37 cellular contexts compared by ENCODE assay signal in the genomic region with DNA sequence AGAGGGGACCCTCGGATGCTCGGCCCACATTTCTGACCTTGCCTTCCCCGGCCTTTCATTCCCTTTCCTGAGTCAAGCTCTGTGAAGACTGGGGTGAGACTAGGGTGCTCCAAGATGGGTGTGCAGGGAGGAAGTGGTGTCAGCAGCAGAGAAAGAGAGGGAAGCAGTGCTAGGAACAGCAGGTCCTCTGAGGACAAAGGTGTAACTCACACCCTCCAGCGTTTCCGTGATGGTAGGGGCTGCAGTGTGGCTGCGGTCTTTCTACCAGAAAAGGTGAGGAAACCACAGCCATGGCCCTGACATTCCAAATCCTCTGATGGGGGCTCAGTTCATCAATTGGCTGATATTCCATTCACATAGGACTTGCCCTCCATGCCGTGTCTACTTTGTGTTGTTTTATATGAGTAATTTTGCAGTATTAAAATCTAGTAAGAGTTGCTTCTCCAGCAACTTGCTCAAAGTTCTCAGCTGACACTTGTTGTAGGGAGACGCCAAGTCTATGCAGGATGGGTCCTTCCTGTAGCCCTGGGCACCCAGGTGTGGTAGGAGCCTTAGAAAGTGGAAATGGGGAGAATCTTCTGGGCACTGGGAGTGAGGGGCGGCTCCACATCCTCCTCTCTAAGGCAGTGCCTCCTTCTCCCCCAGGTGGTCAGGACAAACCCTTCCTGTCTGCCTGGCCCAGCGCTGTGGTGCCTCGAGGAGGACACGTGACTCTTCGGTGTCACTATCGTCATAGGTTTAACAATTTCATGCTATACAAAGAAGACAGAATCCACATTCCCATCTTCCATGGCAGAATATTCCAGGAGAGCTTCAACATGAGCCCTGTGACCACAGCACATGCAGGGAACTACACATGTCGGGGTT. TPM values are rescaled to one million over a fixed set of nuclear protein-coding genes. Genes with fewer than 3 reads are reported as not detected.
"Had no signal": no experiment of that assay in that cellular context is flagged by ENCODE, and none has a peak within 500 bp of the region (broad histone marks: within the 10 kb centered on the region; RNA-seq: fewer than 3 reads in every experiment).

No MANE protein-coding gene starts in this region.

- ATAC-seq: activated CD8-positive, alpha-beta memory T cell treated with anti-CD3 and anti-CD28 coated beads, Interleukin-2, amount 10 ng/mL, durations not matched to agents 7 days and 5 days; activated CD8-positive, alpha-beta T cell treated with anti-CD3 and anti-CD28 coated beads for 36 hours; activated naive CD4-positive, alpha-beta T cell treated with anti-CD3 and anti-CD28 coated beads, Interleukin-2, amount 50 U/mL, for 72 hours; activated T-cell treated with anti-CD3 and anti-CD28 coated beads, Interleukin-2, amount 50 U/mL, for 4 hours; activated T-cell treated with anti-CD3 and anti-CD28 coated beads, Interleukin-2, amount 50 U/mL, for 72 hours; activated T-helper 17 cell treated with anti-CD3 and anti-CD28 coated beads, Interleukin-2, amount 50 U/mL, for 72 hours; body of pancreas had no signal

- DNase-seq: activated B cell treated with CpG ODN at 0.5 μM for 24 hours; activated CD4-positive, alpha-beta memory T cell treated with anti-CD3 and anti-CD28 coated beads for 36 hours; activated CD4-positive, alpha-beta T cell treated with anti-CD3 and anti-CD28 coated beads for 4 hours; activated CD4-positive, alpha-beta T cell treated with anti-CD3 and anti-CD28 coated beads, Interleukin-2, amount 10 ng/mL, durations not matched to agents 24 days and 14 days; activated CD4-positive, alpha-beta T cell treated with anti-CD3 and anti-CD28 coated beads, Interleukin-2, amount 50 U/mL, for 1 hour; activated CD4-positive, alpha-beta T cell treated with anti-CD3 and anti-CD28 coated beads, Interleukin-2, amount 50 U/mL, for 4 hours; activated CD4-positive, CD25-positive, alpha-beta regulatory T cell treated with anti-CD3 and anti-CD28 coated beads, Interleukin-2, amount 50 U/mL, for 72 hours; activated CD8-positive, alpha-beta memory T cell treated with anti-CD3 and anti-CD28 coated beads, Interleukin-2, amount 10 ng/mL, durations not matched to agents 7 days and 5 days; activated CD8-positive, alpha-beta T cell treated with anti-CD3 and anti-CD28 coated beads for 36 hours; activated effector memory CD4-positive, alpha-beta T cell treated with anti-CD3 and anti-CD28 coated beads, Interleukin-2, amount 50 U/mL, for 16 hours; activated gamma-delta T cell treated with Interleukin-2 at 50 U/mL for 16 hours; activated naive CD4-positive, alpha-beta T cell; activated naive CD4-positive, alpha-beta T cell treated with anti-CD3 and anti-CD28 coated beads for 36 hours; activated naive CD4-positive, alpha-beta T cell treated with anti-CD3 and anti-CD28 coated beads, Interleukin-2, amount 50 U/mL, for 16 hours; activated naive CD8-positive, alpha-beta T cell treated with anti-CD3 and anti-CD28 coated beads for 36 hours; activated T-cell treated with anti-CD3 and anti-CD28 coated beads for 4 hours; activated T-cell treated with anti-CD3 and anti-CD28 coated beads, Interleukin-2, amount 50 U/mL, for 1 hour; activated T-cell treated with anti-CD3 and anti-CD28 coated beads, Interleukin-2, amount 50 U/mL, for 4 hours; activated T-cell treated with anti-CD3 and anti-CD28 coated beads, Interleukin-2, amount 50 U/mL, for 72 hours; adrenal gland; amniotic stem cell; aorta; body of pancreas; brain microvascular endothelial cell; central memory CD4-positive, alpha-beta T cell; T-helper 1 cell; T-helper 2 cell; T-helper 9 cell had no signal

- H3K36me3 Mint-ChIP-seq: activated CD4-positive, alpha-beta memory T cell treated with anti-CD3 and anti-CD28 coated beads for 36 hours; activated CD8-positive, alpha-beta memory T cell treated with anti-CD3 and anti-CD28 coated beads, Interleukin-2, amount 10 ng/mL, durations not matched to agents 7 days and 5 days; activated naive CD4-positive, alpha-beta T cell treated with anti-CD3 and anti-CD28 coated beads, Interleukin-2, amount 50 U/mL, for 72 hours; activated naive CD8-positive, alpha-beta T cell treated with anti-CD3 and anti-CD28 coated beads for 36 hours had no signal

- H3K27ac Mint-ChIP-seq: activated B cell treated with CpG ODN at 0.5 μM for 24 hours; activated CD4-positive, alpha-beta memory T cell treated with anti-CD3 and anti-CD28 coated beads for 36 hours; activated CD4-positive, alpha-beta T cell treated with anti-CD3 and anti-CD28 coated beads, Interleukin-2, amount 10 ng/mL, durations not matched to agents 24 days and 14 days; activated CD8-positive, alpha-beta memory T cell treated with anti-CD3 and anti-CD28 coated beads, Interleukin-2, amount 10 ng/mL, durations not matched to agents 7 days and 5 days; activated CD8-positive, alpha-beta T cell treated with anti-CD3 and anti-CD28 coated beads for 36 hours; activated naive CD4-positive, alpha-beta T cell treated with anti-CD3 and anti-CD28 coated beads for 36 hours; activated naive CD8-positive, alpha-beta T cell treated with anti-CD3 and anti-CD28 coated beads for 36 hours; activated T-cell treated with anti-CD3 and anti-CD28 coated beads, Interleukin-2, amount 50 U/mL, for 72 hours; activated T-helper 1 cell treated with anti-CD3 and anti-CD28 coated beads, Interleukin-12 subunit alpha, Interleukin-12 subunit beta, Interleukin-2, Interleukin-4 antibody, amounts not matched to agents 30 ng/mL and 10 ng/mL and 1 ng/mL, durations not matched to agents 14 hours and 24 hours and 36 hours; activated T-helper 17 cell treated with anti-CD3 and anti-CD28 coated beads, Interleukin-2, amount 50 U/mL, for 72 hours; T-helper 1 cell treated with Interleukin-12 subunit alpha and Interleukin-12 subunit beta and Interleukin-4 antibody, amounts not matched to agents 30 μg/mL and 1 μg/mL, for 36 hours; T-helper 2 cell treated with Interferon-gamma antibody and Interleukin-4, amounts not matched to agents 5 μg/mL and 100 μg/mL, for 36 hours had no signal

- H3K9me3 Mint-ChIP-seq: activated B cell treated with CpG ODN at 0.5 μM for 24 hours; activated CD4-positive, alpha-beta memory T cell treated with anti-CD3 and anti-CD28 coated beads for 36 hours; activated CD4-positive, alpha-beta T cell treated with anti-CD3 and anti-CD28 coated beads, Interleukin-2, amount 10 ng/mL, durations not matched to agents 24 days and 14 days; activated CD8-positive, alpha-beta T cell treated with anti-CD3 and anti-CD28 coated beads for 36 hours; activated naive CD4-positive, alpha-beta T cell treated with anti-CD3 and anti-CD28 coated beads for 36 hours; activated naive CD4-positive, alpha-beta T cell treated with anti-CD3 and anti-CD28 coated beads, Interleukin-2, amount 50 U/mL, for 72 hours; activated naive CD8-positive, alpha-beta T cell treated with anti-CD3 and anti-CD28 coated beads for 36 hours; activated T-cell treated with anti-CD3 and anti-CD28 coated beads, Interleukin-2, amount 50 U/mL, for 4 hours; activated T-cell treated with anti-CD3 and anti-CD28 coated beads, Interleukin-2, amount 50 U/mL, for 72 hours; activated T-helper 1 cell treated with anti-CD3 and anti-CD28 coated beads, Interleukin-12 subunit alpha, Interleukin-12 subunit beta, Interleukin-2, Interleukin-4 antibody, amounts not matched to agents 30 ng/mL and 10 ng/mL and 1 ng/mL, durations not matched to agents 14 hours and 24 hours and 36 hours; activated T-helper 17 cell treated with anti-CD3 and anti-CD28 coated beads, Interleukin-2, amount 50 U/mL, for 72 hours; T-helper 1 cell treated with Interleukin-12 subunit alpha and Interleukin-12 subunit beta and Interleukin-4 antibody, amounts not matched to agents 30 μg/mL and 1 μg/mL, for 36 hours; T-helper 2 cell treated with Interferon-gamma antibody and Interleukin-4, amounts not matched to agents 5 μg/mL and 100 μg/mL, for 36 hours had no signal

- H3K4me3 Mint-ChIP-seq: activated B cell treated with CpG ODN at 0.5 μM for 24 hours; activated CD4-positive, alpha-beta memory T cell treated with anti-CD3 and anti-CD28 coated beads for 36 hours; activated CD4-positive, alpha-beta T cell treated with anti-CD3 and anti-CD28 coated beads, Interleukin-2, amount 10 ng/mL, durations not matched to agents 24 days and 14 days; activated CD8-positive, alpha-beta memory T cell treated with anti-CD3 and anti-CD28 coated beads, Interleukin-2, amount 10 ng/mL, durations not matched to agents 7 days and 5 days; activated CD8-positive, alpha-beta T cell treated with anti-CD3 and anti-CD28 coated beads for 36 hours; activated naive CD4-positive, alpha-beta T cell treated with anti-CD3 and anti-CD28 coated beads for 36 hours; activated naive CD8-positive, alpha-beta T cell treated with anti-CD3 and anti-CD28 coated beads for 36 hours; activated T-cell treated with anti-CD3 and anti-CD28 coated beads, Interleukin-2, amount 50 U/mL, for 4 hours; activated T-cell treated with anti-CD3 and anti-CD28 coated beads, Interleukin-2, amount 50 U/mL, for 72 hours; activated T-helper 1 cell treated with anti-CD3 and anti-CD28 coated beads, Interleukin-12 subunit alpha, Interleukin-12 subunit beta, Interleukin-2, Interleukin-4 antibody, amounts not matched to agents 30 ng/mL and 10 ng/mL and 1 ng/mL, durations not matched to agents 14 hours and 24 hours and 36 hours; activated T-helper 17 cell treated with anti-CD3 and anti-CD28 coated beads, Interleukin-2, amount 50 U/mL, for 72 hours; T-helper 1 cell treated with Interleukin-12 subunit alpha and Interleukin-12 subunit beta and Interleukin-4 antibody, amounts not matched to agents 30 μg/mL and 1 μg/mL, for 36 hours; T-helper 2 cell treated with Interferon-gamma antibody and Interleukin-4, amounts not matched to agents 5 μg/mL and 100 μg/mL, for 36 hours had no signal

- H3K4me1 Mint-ChIP-seq: activated B cell treated with CpG ODN at 0.5 μM for 24 hours; activated CD4-positive, alpha-beta T cell treated with anti-CD3 and anti-CD28 coated beads, Interleukin-2, amount 10 ng/mL, durations not matched to agents 24 days and 14 days; activated CD8-positive, alpha-beta memory T cell treated with anti-CD3 and anti-CD28 coated beads, Interleukin-2, amount 10 ng/mL, durations not matched to agents 7 days and 5 days; activated naive CD8-positive, alpha-beta T cell treated with anti-CD3 and anti-CD28 coated beads for 36 hours; activated T-helper 17 cell treated with anti-CD3 and anti-CD28 coated beads, Interleukin-2, amount 50 U/mL, for 72 hours had no signal

- H3K27me3 Mint-ChIP-seq: activated CD4-positive, alpha-beta T cell treated with anti-CD3 and anti-CD28 coated beads, Interleukin-2, amount 10 ng/mL, durations not matched to agents 24 days and 14 days had no signal

RNA-seq across cellular contexts. Expression of a gene that starts 1.6 kb away (rescaled TPM):
- total RNA-seq: activated B cell treated with CpG ODN at 0.5 μM for 24 hours; activated CD4-positive, alpha-beta memory T cell treated with anti-CD3 and anti-CD28 coated beads for 36 hours; activated CD4-positive, alpha-beta T cell treated with anti-CD3 and anti-CD28 coated beads, Interleukin-2, amount 10 ng/mL, durations not matched to agents 24 days and 14 days; activated naive CD4-positive, alpha-beta T cell treated with anti-CD3 and anti-CD28 coated beads for 36 hours; activated naive CD8-positive, alpha-beta T cell treated with anti-CD3 and anti-CD28 coated beads for 36 hours; activated T-helper 1 cell treated with anti-CD3 and anti-CD28 coated beads, Interleukin-12 subunit alpha, Interleukin-12 subunit beta, Interleukin-2, Interleukin-4 antibody, amounts not matched to agents 30 ng/mL and 10 ng/mL and 1 ng/mL, durations not matched to agents 14 hours and 24 hours and 36 hours; activated T-helper 17 cell treated with anti-CD3 and anti-CD28 coated beads, Interleukin-2, amount 50 U/mL, for 72 hours; aorta; astrocyte; body of pancreas; cardiac septum; cerebellum had no signal
- polyA plus RNA-seq: aorta had no signal

RNA-seq across cellular contexts. Expression of a gene that starts 14.5 kb away (rescaled TPM):
- total RNA-seq: activated B cell treated with CpG ODN at 0.5 μM for 24 hours; activated CD4-positive, alpha-beta memory T cell treated with anti-CD3 and anti-CD28 coated beads for 36 hours; activated CD4-positive, alpha-beta T cell treated with anti-CD3 and anti-CD28 coated beads, Interleukin-2, amount 10 ng/mL, durations not matched to agents 24 days and 14 days; activated CD8-positive, alpha-beta T cell treated with anti-CD3 and anti-CD28 coated beads for 36 hours; activated naive CD4-positive, alpha-beta T cell treated with anti-CD3 and anti-CD28 coated beads for 36 hours; activated naive CD8-positive, alpha-beta T cell treated with anti-CD3 and anti-CD28 coated beads for 36 hours; activated T-cell treated with anti-CD3 and anti-CD28 coated beads, Interleukin-2, amount 50 U/mL, for 4 hours; activated T-helper 17 cell treated with anti-CD3 and anti-CD28 coated beads, Interleukin-2, amount 50 U/mL, for 72 hours; aorta; astrocyte; body of pancreas; cardiac septum; cerebellum had no signal

RNA-seq across cellular contexts. Expression of a gene that starts 14.6 kb away (rescaled TPM):
- total RNA-seq: activated B cell treated with CpG ODN at 0.5 μM for 24 hours; activated CD4-positive, alpha-beta memory T cell treated with anti-CD3 and anti-CD28 coated beads for 36 hours; activated CD4-positive, alpha-beta T cell treated with anti-CD3 and anti-CD28 coated beads, Interleukin-2, amount 10 ng/mL, durations not matched to agents 24 days and 14 days; activated naive CD4-positive, alpha-beta T cell treated with anti-CD3 and anti-CD28 coated beads for 36 hours; activated T-helper 1 cell treated with anti-CD3 and anti-CD28 coated beads, Interleukin-12 subunit alpha, Interleukin-12 subunit beta, Interleukin-2, Interleukin-4 antibody, amounts not matched to agents 30 ng/mL and 10 ng/mL and 1 ng/mL, durations not matched to agents 14 hours and 24 hours and 36 hours; activated T-helper 17 cell treated with anti-CD3 and anti-CD28 coated beads, Interleukin-2, amount 50 U/mL, for 72 hours; adrenal gland; aorta; astrocyte; body of pancreas; breast epithelium; cardiac septum; cerebellum had no signal
- polyA plus RNA-seq: aorta had no signal

RNA-seq across cellular contexts. Expression of a gene that starts 32.3 kb away (rescaled TPM):
- total RNA-seq: activated B cell treated with CpG ODN at 0.5 μM for 24 hours, adrenal gland, aorta, astrocyte, body of pancreas, breast epithelium, cardiac septum, cerebellum had no signal

RNA-seq across cellular contexts. Expression of a gene that starts 48.3 kb away (rescaled TPM):
- total RNA-seq: activated B cell treated with CpG ODN at 0.5 μM for 24 hours; activated CD4-positive, alpha-beta memory T cell treated with anti-CD3 and anti-CD28 coated beads for 36 hours; activated CD4-positive, alpha-beta T cell treated with anti-CD3 and anti-CD28 coated beads, Interleukin-2, amount 10 ng/mL, durations not matched to agents 24 days and 14 days; activated CD8-positive, alpha-beta T cell treated with anti-CD3 and anti-CD28 coated beads for 36 hours; activated naive CD4-positive, alpha-beta T cell treated with anti-CD3 and anti-CD28 coated beads for 36 hours; activated naive CD4-positive, alpha-beta T cell treated with anti-CD3 and anti-CD28 coated beads, Interleukin-2, amount 50 U/mL, for 72 hours; activated naive CD8-positive, alpha-beta T cell treated with anti-CD3 and anti-CD28 coated beads for 36 hours; activated T-cell treated with anti-CD3 and anti-CD28 coated beads, Interleukin-2, amount 50 U/mL, for 4 hours; activated T-helper 1 cell treated with anti-CD3 and anti-CD28 coated beads, Interleukin-12 subunit alpha, Interleukin-12 subunit beta, Interleukin-2, Interleukin-4 antibody, amounts not matched to agents 30 ng/mL and 10 ng/mL and 1 ng/mL, durations not matched to agents 14 hours and 24 hours and 36 hours; activated T-helper 17 cell treated with anti-CD3 and anti-CD28 coated beads, Interleukin-2, amount 50 U/mL, for 72 hours; adrenal gland; aorta; astrocyte; body of pancreas; breast epithelium; cardiac septum; cerebellum had no signal
- polyA plus RNA-seq: aorta had no signal
